Comparison of ENCODE assay signal across 1 cellular context in the genomic region with DNA sequence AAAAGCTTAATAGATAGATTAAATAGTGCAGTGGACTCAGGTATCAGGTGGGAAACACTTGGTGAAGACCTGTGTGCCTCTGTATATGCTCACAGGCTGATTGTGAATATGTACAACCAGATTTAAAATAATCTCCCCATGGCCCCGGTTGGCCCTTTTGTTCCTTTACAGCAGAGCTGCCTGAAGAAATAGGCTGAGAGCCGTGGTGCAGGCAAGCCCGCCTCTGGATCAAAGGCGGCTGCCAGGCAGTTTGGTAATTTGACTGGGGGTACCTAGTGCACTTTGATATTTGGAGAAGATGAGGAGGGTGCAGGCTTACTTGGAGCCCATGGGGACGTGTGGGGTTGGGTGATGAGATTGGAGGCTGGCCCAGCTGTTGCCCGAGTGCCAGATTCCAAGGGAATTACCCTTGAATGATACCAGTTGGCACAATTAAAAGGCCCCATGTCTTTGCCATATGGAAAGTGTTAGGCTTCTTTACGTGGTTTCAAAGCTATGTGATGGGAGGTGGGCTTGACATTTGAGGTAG.
A peak's percentile ranks its signal among the peaks of the same experiment; 100 is the strongest.
TF ChIP-seq lines count a peak whose summit lies in the region.

No MANE protein-coding gene starts in this region.

TF ChIP-seq in HepG2, 621 proteins besides CTCF, POLR2A, EP300 and RAD21 (continued from another document and continues in another):
- TF ChIP-seq ZFP36 (IDR thresholded peaks at IDR 0.05; ENCODE audit: borderline replicate concordance, low read depth, low read length, partially characterized antibody): no peak
- no peak for TF ChIP-seq SALL2 (CRISPR knock-in tag; IDR thresholded peaks at IDR 0.05)
- no peak for TF ChIP-seq TEAD3 (CRISPR knock-in tag; optimal IDR thresholded peaks at IDR 0.05; ENCODE audit: borderline replicate concordance)
- TF ChIP-seq, protein P1, sequence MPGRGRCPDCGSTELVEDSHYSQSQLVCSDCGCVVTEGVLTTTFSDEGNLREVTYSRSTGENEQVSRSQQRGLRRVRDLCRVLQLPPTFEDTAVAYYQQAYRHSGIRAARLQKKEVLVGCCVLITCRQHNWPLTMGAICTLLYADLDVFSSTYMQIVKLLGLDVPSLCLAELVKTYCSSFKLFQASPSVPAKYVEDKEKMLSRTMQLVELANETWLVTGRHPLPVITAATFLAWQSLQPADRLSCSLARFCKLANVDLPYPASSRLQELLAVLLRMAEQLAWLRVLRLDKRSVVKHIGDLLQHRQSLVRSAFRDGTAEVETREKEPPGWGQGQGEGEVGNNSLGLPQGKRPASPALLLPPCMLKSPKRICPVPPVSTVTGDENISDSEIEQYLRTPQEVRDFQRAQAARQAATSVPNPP (CRISPR knock-in tag; IDR thresholded peaks at IDR 0.05): no peak
- TF ChIP-seq DR1 (CRISPR knock-in tag; IDR thresholded peaks at IDR 0.05): no peak
- no peak for TF ChIP-seq NR1H2 (CRISPR knock-in tag; IDR thresholded peaks at IDR 0.05; ENCODE audit: borderline replicate concordance, low read depth)
- no peak for TF ChIP-seq PRPF4 (IDR thresholded peaks at IDR 0.05; ENCODE audit: low read depth, low read length, poor library complexity, severe bottlenecking)
- TF ChIP-seq NFE2 (CRISPR knock-in tag; IDR thresholded peaks at IDR 0.05): no peak
- no peak for TF ChIP-seq ZNF841 (CRISPR knock-in tag; IDR thresholded peaks at IDR 0.05; ENCODE audit: borderline replicate concordance)
- no peak for TF ChIP-seq JARID2 (CRISPR knock-in tag; IDR thresholded peaks at IDR 0.05; ENCODE audit: insufficient replicate concordance)
- TF ChIP-seq, protein P2, sequence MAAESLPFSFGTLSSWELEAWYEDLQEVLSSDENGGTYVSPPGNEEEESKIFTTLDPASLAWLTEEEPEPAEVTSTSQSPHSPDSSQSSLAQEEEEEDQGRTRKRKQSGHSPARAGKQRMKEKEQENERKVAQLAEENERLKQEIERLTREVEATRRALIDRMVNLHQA (CRISPR knock-in tag; IDR thresholded peaks at IDR 0.05): no peak
- TF ChIP-seq ZNF766 (CRISPR knock-in tag; IDR thresholded peaks at IDR 0.05; ENCODE audit: borderline replicate concordance): no peak
- no peak for TF ChIP-seq FOXA1 (IDR thresholded peaks at IDR 0.05)
- TF ChIP-seq FOXA1 (CRISPR knock-in tag; IDR thresholded peaks at IDR 0.05): no peak
- TF ChIP-seq E2F5 (CRISPR knock-in tag; conservative IDR thresholded peaks at IDR 0.05): no peak
- TF ChIP-seq ZNF446 (CRISPR knock-in tag; IDR thresholded peaks at IDR 0.05): no peak
- TF ChIP-seq ZNF329 (CRISPR knock-in tag; IDR thresholded peaks at IDR 0.05; ENCODE audit: low read depth): no peak
- peak; percentile 30 for TF ChIP-seq RBM39 (IDR thresholded peaks at IDR 0.05; ENCODE audit: low read depth, low read length, poor library complexity, severe bottlenecking)
- TF ChIP-seq PHF21A (CRISPR knock-in tag; IDR thresholded peaks at IDR 0.05): no peak
- no peak for TF ChIP-seq ARID2 (CRISPR knock-in tag; IDR thresholded peaks at IDR 0.05; ENCODE audit: borderline replicate concordance)
- TF ChIP-seq ZBTB7B (CRISPR knock-in tag; IDR thresholded peaks at IDR 0.05): no peak
- no peak for TF ChIP-seq RXRB (CRISPR knock-in tag; IDR thresholded peaks at IDR 0.05; ENCODE audit: borderline replicate concordance)
- TF ChIP-seq, protein P3, sequence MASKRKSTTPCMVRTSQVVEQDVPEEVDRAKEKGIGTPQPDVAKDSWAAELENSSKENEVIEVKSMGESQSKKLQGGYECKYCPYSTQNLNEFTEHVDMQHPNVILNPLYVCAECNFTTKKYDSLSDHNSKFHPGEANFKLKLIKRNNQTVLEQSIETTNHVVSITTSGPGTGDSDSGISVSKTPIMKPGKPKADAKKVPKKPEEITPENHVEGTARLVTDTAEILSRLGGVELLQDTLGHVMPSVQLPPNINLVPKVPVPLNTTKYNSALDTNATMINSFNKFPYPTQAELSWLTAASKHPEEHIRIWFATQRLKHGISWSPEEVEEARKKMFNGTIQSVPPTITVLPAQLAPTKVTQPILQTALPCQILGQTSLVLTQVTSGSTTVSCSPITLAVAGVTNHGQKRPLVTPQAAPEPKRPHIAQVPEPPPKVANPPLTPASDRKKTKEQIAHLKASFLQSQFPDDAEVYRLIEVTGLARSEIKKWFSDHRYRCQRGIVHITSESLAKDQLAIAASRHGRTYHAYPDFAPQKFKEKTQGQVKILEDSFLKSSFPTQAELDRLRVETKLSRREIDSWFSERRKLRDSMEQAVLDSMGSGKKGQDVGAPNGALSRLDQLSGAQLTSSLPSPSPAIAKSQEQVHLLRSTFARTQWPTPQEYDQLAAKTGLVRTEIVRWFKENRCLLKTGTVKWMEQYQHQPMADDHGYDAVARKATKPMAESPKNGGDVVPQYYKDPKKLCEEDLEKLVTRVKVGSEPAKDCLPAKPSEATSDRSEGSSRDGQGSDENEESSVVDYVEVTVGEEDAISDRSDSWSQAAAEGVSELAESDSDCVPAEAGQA (IDR thresholded peaks at IDR 0.05; ENCODE audit: low read depth): no peak
- TF ChIP-seq, protein P3 (CRISPR knock-in tag; IDR thresholded peaks at IDR 0.05; ENCODE audit: borderline replicate concordance): no peak
- TF ChIP-seq TAF1 (CRISPR knock-in tag; IDR thresholded peaks at IDR 0.05): no peak
- peak; percentile 13; the same call in 1 of the 2 replicates for TF ChIP-seq HNRNPL (IDR thresholded peaks at IDR 0.05; ENCODE audit: low read depth, low read length)
- TF ChIP-seq ZNF574 (CRISPR knock-in tag; IDR thresholded peaks at IDR 0.05): no peak
- no peak for TF ChIP-seq SNRNP70 (IDR thresholded peaks at IDR 0.05; ENCODE audit: low read depth, low read length)
- no peak for TF ChIP-seq RNF219 (CRISPR knock-in tag; IDR thresholded peaks at IDR 0.05)
- TF ChIP-seq ZNF7 (CRISPR knock-in tag; IDR thresholded peaks at IDR 0.05): no peak
- TF ChIP-seq, protein P4, sequence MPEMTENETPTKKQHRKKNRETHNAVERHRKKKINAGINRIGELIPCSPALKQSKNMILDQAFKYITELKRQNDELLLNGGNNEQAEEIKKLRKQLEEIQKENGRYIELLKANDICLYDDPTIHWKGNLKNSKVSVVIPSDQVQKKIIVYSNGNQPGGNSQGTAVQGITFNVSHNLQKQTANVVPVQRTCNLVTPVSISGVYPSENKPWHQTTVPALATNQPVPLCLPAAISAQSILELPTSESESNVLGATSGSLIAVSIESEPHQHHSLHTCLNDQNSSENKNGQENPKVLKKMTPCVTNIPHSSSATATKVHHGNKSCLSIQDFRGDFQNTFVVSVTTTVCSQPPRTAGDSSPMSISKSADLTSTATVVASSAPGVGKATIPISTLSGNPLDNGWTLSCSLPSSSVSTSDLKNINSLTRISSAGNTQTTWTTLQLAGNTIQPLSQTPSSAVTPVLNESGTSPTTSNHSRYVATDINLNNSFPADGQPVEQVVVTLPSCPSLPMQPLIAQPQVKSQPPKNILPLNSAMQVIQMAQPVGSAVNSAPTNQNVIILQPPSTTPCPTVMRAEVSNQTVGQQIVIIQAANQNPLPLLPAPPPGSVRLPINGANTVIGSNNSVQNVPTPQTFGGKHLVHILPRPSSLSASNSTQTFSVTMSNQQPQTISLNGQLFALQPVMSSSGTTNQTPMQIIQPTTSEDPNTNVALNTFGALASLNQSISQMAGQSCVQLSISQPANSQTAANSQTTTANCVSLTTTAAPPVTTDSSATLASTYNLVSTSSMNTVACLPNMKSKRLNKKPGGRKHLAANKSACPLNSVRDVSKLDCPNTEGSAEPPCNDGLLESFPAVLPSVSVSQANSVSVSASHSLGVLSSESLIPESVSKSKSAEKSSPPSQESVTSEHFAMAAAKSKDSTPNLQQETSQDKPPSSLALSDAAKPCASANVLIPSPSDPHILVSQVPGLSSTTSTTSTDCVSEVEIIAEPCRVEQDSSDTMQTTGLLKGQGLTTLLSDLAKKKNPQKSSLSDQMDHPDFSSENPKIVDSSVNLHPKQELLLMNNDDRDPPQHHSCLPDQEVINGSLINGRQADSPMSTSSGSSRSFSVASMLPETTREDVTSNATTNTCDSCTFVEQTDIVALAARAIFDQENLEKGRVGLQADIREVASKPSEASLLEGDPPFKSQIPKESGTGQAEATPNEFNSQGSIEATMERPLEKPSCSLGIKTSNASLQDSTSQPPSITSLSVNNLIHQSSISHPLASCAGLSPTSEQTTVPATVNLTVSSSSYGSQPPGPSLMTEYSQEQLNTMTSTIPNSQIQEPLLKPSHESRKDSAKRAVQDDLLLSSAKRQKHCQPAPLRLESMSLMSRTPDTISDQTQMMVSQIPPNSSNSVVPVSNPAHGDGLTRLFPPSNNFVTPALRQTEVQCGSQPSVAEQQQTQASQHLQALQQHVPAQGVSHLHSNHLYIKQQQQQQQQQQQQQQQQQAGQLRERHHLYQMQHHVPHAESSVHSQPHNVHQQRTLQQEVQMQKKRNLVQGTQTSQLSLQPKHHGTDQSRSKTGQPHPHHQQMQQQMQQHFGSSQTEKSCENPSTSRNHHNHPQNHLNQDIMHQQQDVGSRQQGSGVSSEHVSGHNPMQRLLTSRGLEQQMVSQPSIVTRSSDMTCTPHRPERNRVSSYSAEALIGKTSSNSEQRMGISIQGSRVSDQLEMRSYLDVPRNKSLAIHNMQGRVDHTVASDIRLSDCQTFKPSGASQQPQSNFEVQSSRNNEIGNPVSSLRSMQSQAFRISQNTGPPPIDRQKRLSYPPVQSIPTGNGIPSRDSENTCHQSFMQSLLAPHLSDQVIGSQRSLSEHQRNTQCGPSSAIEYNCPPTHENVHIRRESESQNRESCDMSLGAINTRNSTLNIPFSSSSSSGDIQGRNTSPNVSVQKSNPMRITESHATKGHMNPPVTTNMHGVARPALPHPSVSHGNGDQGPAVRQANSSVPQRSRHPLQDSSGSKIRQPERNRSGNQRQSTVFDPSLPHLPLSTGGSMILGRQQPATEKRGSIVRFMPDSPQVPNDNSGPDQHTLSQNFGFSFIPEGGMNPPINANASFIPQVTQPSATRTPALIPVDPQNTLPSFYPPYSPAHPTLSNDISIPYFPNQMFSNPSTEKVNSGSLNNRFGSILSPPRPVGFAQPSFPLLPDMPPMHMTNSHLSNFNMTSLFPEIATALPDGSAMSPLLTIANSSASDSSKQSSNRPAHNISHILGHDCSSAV (CRISPR knock-in tag; IDR thresholded peaks at IDR 0.05; ENCODE audit: borderline replicate concordance): no peak
